9 cellular contexts compared by ENCODE assay signal in the genomic region with DNA sequence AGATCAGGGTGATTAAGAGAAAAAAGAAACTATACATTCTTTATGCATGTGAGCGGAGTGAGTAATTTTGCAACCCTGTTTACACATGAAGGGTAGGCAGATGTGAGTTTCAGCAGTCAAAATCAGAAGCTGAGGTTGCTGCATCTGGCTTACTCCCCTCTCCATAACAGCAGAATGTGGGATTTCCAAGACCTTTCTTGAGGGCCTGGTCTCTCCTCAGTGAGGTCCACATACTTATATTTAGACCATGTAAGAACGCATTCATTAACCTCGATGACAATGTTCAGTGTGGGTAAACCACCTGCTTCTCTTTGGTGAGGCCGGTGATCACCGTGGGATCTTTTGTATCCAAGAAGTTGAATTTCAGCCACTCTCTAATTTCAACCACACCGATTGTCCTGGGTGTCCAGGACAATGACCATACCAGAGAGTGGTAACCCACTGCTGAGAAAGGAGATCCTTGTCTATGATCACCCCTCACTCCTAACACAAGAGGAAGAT. TPM values are rescaled to one million over a fixed set of nuclear protein-coding genes. Genes with fewer than 3 reads are reported as not detected.
DNase-seq lines count a peak whose midpoint lies in the region; ATAC-seq and TF ChIP-seq lines count a peak whose summit lies in the region.
"Had no signal": no experiment of that assay in that cellular context is flagged by ENCODE, and none has a peak within 500 bp of the region (broad histone marks: within the 10 kb centered on the region; RNA-seq: fewer than 3 reads in every experiment).

No MANE protein-coding gene starts in this region.

- peaks cover 99% of the 10 kb centered on the region for H3K4me1 Mint-ChIP-seq in activated CD8-positive, alpha-beta memory T cell treated with anti-CD3 and anti-CD28 coated beads, Interleukin-2, amount 10 ng/mL, durations not matched to agents 7 days and 5 days
- peaks cover 94% of the 10 kb centered on the region for H3K4me1 Mint-ChIP-seq in stimulated activated memory B cell treated with anti-CD40 and anti-IgM and Interleukin-4, amounts not matched to agents 10 μg/mL and 1 μg/mL and 100 μg/mL, for 72 hours

- H3K27me3 ChIP-seq in MM.1S (replicated peaks; ENCODE audit: insufficient read depth, low read length) = no peaks in the 10 kb centered on the region
- no peaks in the 10 kb centered on the region for H3K27me3 ChIP-seq in right cardiac atrium (ENCODE audit: control insufficient read depth, insufficient read depth)

- no peaks in the 10 kb centered on the region for H3K9me3 Mint-ChIP-seq in activated CD8-positive, alpha-beta memory T cell treated with anti-CD3 and anti-CD28 coated beads, Interleukin-2, amount 10 ng/mL, durations not matched to agents 7 days and 5 days (ENCODE audit: low read depth)
- H3K9me3 Mint-ChIP-seq in stimulated activated memory B cell treated with anti-CD40 and anti-IgM and Interleukin-4, amounts not matched to agents 10 μg/mL and 1 μg/mL and 100 μg/mL, for 72 hours = no peaks in the 10 kb centered on the region

- peak overlapping the region; percentile 60 for H3K9ac ChIP-seq in MM.1S (ENCODE audit: low read length)

- peak overlapping the region; percentile 96 for H3K27ac Mint-ChIP-seq in activated CD8-positive, alpha-beta memory T cell treated with anti-CD3 and anti-CD28 coated beads, Interleukin-2, amount 10 ng/mL, durations not matched to agents 7 days and 5 days
- peak overlapping the region; percentile 95 for H3K27ac Mint-ChIP-seq in stimulated activated memory B cell treated with anti-CD40 and anti-IgM and Interleukin-4, amounts not matched to agents 10 μg/mL and 1 μg/mL and 100 μg/mL, for 72 hours

- 81% methylated on average over 6 of the region's 6 CpGs for WGBS in right cardiac atrium

- no peaks in the 10 kb centered on the region for H3K36me3 ChIP-seq in MM.1S (replicated peaks; ENCODE audit: insufficient read depth, low read length)

- TF ChIP-seq CTCF in MM.1S (IDR thresholded peaks at IDR 0.05; ENCODE audit: low read length) = no peak

- no peaks in the 10 kb centered on the region for H4K20me1 ChIP-seq in MM.1S (ENCODE audit: insufficient read depth, low read length)

- peaks cover 9% of the 10 kb centered on the region for H3K36me3 Mint-ChIP-seq in activated CD8-positive, alpha-beta memory T cell treated with anti-CD3 and anti-CD28 coated beads, Interleukin-2, amount 10 ng/mL, durations not matched to agents 7 days and 5 days
- H3K36me3 Mint-ChIP-seq in stimulated activated memory B cell treated with anti-CD40 and anti-IgM and Interleukin-4, amounts not matched to agents 10 μg/mL and 1 μg/mL and 100 μg/mL, for 72 hours = peaks cover 13% of the 10 kb centered on the region

- intact Hi-C loops in right cardiac atrium (cut with DNase I) = no loop called here

- H3K27ac ChIP-seq in MM.1S (ENCODE audit: low read length) = peak overlapping the region; percentile 97
- H3K27ac ChIP-seq in right cardiac atrium (ENCODE audit: low read length) = no peak overlapping the region

- peak; percentile 72 for DNase-seq in activated CD8-positive, alpha-beta memory T cell treated with anti-CD3 and anti-CD28 coated beads, Interleukin-2, amount 10 ng/mL, durations not matched to agents 7 days and 5 days
- DNase-seq in activated CD8-positive, alpha-beta memory T cell treated with anti-CD3 and anti-CD28 coated beads, Interleukin-2, amount 50 U/mL, for 48 hours = no peak
- DNase-seq in MM.1S (peak; percentile 65), cortex of kidney (lab: John Stamatoyannopoulos, UW) (no peak), right cardiac atrium (no peak), dedifferentiated amniotic fluid mesenchymal stem cell (ENCODE audit: extremely low spot score) (no peak)
- DNase-seq: NCI-H82 had no signal

- CTCF ChIA-PET in activated CD8-positive, alpha-beta memory T cell treated with anti-CD3 and anti-CD28 coated beads, Interleukin-2, amount 10 ng/mL, durations not matched to agents 7 days and 5 days (lab: Charles Lee) = interaction anchor here (0.9 to 9.6 kb wide), 8 partner anchors 9 to 154 kb away, joined by 3 to 102 read pairs (median 4); partner anchors contain the start of gene RAP1A

- peaks cover 24% of the 10 kb centered on the region for H3F3A ChIP-seq in MM.1S (ENCODE audit: insufficient read depth, low read length)

- H3K9me3 ChIP-seq in MM.1S (replicated peaks; ENCODE audit: insufficient read depth, low read length) (no peaks in the 10 kb centered on the region), right cardiac atrium (ENCODE audit: control insufficient read depth, low read length) (no peaks in the 10 kb centered on the region)

- no peaks in the 10 kb centered on the region for H3K79me2 ChIP-seq in MM.1S (ENCODE audit: low read length)

- H3K4me3 Mint-ChIP-seq in activated CD8-positive, alpha-beta memory T cell treated with anti-CD3 and anti-CD28 coated beads, Interleukin-2, amount 10 ng/mL, durations not matched to agents 7 days and 5 days = peak overlapping the region; percentile 46
- H3K4me3 Mint-ChIP-seq in stimulated activated memory B cell treated with anti-CD40 and anti-IgM and Interleukin-4, amounts not matched to agents 10 μg/mL and 1 μg/mL and 100 μg/mL, for 72 hours = peak overlapping the region; percentile 74

- peak; percentile 35 for ATAC-seq in activated CD8-positive, alpha-beta memory T cell treated with anti-CD3 and anti-CD28 coated beads, Interleukin-2, amount 10 ng/mL, durations not matched to agents 7 days and 5 days
- ATAC-seq in HG02623 (IDR thresholded peaks at IDR 0.05; ENCODE audit: unreplicated experiment) (peak; percentile 62), right cardiac atrium (no peak)
- ATAC-seq in stimulated activated memory B cell treated with anti-CD40 and anti-IgM and Interleukin-4, amounts not matched to agents 10 μg/mL and 1 μg/mL and 100 μg/mL, for 72 hours = peak; percentile 87

- H3K4me3 ChIP-seq in MM.1S (ENCODE audit: low read length) = no peak overlapping the region; the same call in 1 of the 2 replicates
- no peak overlapping the region for H3K4me3 ChIP-seq in right cardiac atrium (ENCODE audit: low read length)

- peak overlapping the region; percentile 72 for H3K4me2 ChIP-seq in MM.1S (ENCODE audit: low read depth, low read length)

- H3K27me3 Mint-ChIP-seq in activated CD8-positive, alpha-beta memory T cell treated with anti-CD3 and anti-CD28 coated beads, Interleukin-2, amount 10 ng/mL, durations not matched to agents 7 days and 5 days = no peaks in the 10 kb centered on the region
- no peaks in the 10 kb centered on the region for H3K27me3 Mint-ChIP-seq in stimulated activated memory B cell treated with anti-CD40 and anti-IgM and Interleukin-4, amounts not matched to agents 10 μg/mL and 1 μg/mL and 100 μg/mL, for 72 hours

- no peaks in the 10 kb centered on the region for H3K9me2 ChIP-seq in MM.1S (replicated peaks; ENCODE audit: insufficient read depth, low read length)

- H3K4me1 ChIP-seq in MM.1S (ENCODE audit: low read length) (peaks cover 68% of the 10 kb centered on the region), right cardiac atrium (ENCODE audit: control insufficient read depth, insufficient read depth, low read length) (peaks cover 1% of the 10 kb centered on the region)

- no peak overlapping the region for H2AFZ ChIP-seq in MM.1S (ENCODE audit: low read length)

RNA-seq across cellular contexts. Expression of gene RAP1A, which starts 18.7 kb away (rescaled TPM):
- 100 to 1,000 TPM; 161 to 224 TPM for total RNA-seq in activated CD8-positive, alpha-beta memory T cell treated with anti-CD3 and anti-CD28 coated beads, Interleukin-2, amount 10 ng/mL, durations not matched to agents 7 days and 5 days
- total RNA-seq in right cardiac atrium = 100 to 1,000 TPM; 104 to 128 (median 111) TPM
- polyA plus RNA-seq in right cardiac atrium = 110 TPM

Comparison
In these comparisons a context has a peak if more than half of its experiments do, and no peak if none do; other contexts are left out.
1. DNase-seq: peak in activated CD8-positive, alpha-beta memory T cell treated with anti-CD3 and anti-CD28 coated beads, Interleukin-2, amount 10 ng/mL, durations not matched to agents 7 days and 5 days (single experiment) and MM.1S (single experiment); none in activated CD8-positive, alpha-beta memory T cell treated with anti-CD3 and anti-CD28 coated beads, Interleukin-2, amount 50 U/mL, for 48 hours (single experiment), cortex of kidney (single experiment), right cardiac atrium (0 of 3) and dedifferentiated amniotic fluid mesenchymal stem cell (single experiment).
2. ATAC-seq: peak in activated CD8-positive, alpha-beta memory T cell treated with anti-CD3 and anti-CD28 coated beads, Interleukin-2, amount 10 ng/mL, durations not matched to agents 7 days and 5 days (single experiment), HG02623 (single experiment) and stimulated activated memory B cell treated with anti-CD40 and anti-IgM and Interleukin-4, amounts not matched to agents 10 μg/mL and 1 μg/mL and 100 μg/mL, for 72 hours (single experiment); none in right cardiac atrium (0 of 2).